20 cellular contexts compared by ENCODE assay signal in genomic region chr17:67262420-67262819, GRCh38.
"Had no signal": no experiment of that assay in that cellular context is flagged by ENCODE, and none has a peak within 500 bp of the region (broad histone marks: within the 10 kb centered on the region; RNA-seq: fewer than 3 reads in every experiment).

No MANE protein-coding gene starts in this region.

- H3K9me3 Mint-ChIP-seq: activated CD4-positive, alpha-beta T cell treated with anti-CD3 and anti-CD28 coated beads, Interleukin-2, amount 10 ng/mL, durations not matched to agents 7 days and 5 days; activated naive CD8-positive, alpha-beta T cell treated with anti-CD3 and anti-CD28 coated beads, Interleukin-2, amount 50 U/mL, for 24 hours; activated T-cell treated with anti-CD3 and anti-CD28 coated beads, Interleukin-2, amount 50 U/mL, for 24 hours; activated T-helper 2 cell treated with anti-CD3 and anti-CD28 coated beads, Interferon-gamma antibody, Interleukin-2, Interleukin-4, amounts not matched to agents 10 μg/mL and 5 μg/mL and 100 μg/mL, durations not matched to agents 14 hours and 24 hours and 36 hours; brain; nephron had no signal

- H3K4me3 ChIP-seq: sigmoid colon, spleen, tibial artery had no signal

- H3K27ac ChIP-seq: sigmoid colon, tibial artery had no signal

- H3K4me1 ChIP-seq: sigmoid colon had no signal

- H3K4me3 Mint-ChIP-seq: activated CD4-positive, alpha-beta T cell treated with anti-CD3 and anti-CD28 coated beads, Interleukin-2, amount 10 ng/mL, durations not matched to agents 7 days and 5 days; activated CD8-positive, alpha-beta T cell treated with anti-CD3 and anti-CD28 coated beads, Interleukin-2, amount 10 ng/mL, durations not matched to agents 7 days and 5 days; activated naive CD8-positive, alpha-beta T cell treated with anti-CD3 and anti-CD28 coated beads, Interleukin-2, amount 50 U/mL, for 24 hours; activated T-cell treated with anti-CD3 and anti-CD28 coated beads, Interleukin-2, amount 50 U/mL, for 24 hours; brain; nephron had no signal

- H3K9me3 ChIP-seq: sigmoid colon, spleen, tibial artery had no signal

- H3K27me3 Mint-ChIP-seq: activated CD4-positive, alpha-beta T cell treated with anti-CD3 and anti-CD28 coated beads, Interleukin-2, amount 10 ng/mL, durations not matched to agents 7 days and 5 days; activated naive CD8-positive, alpha-beta T cell treated with anti-CD3 and anti-CD28 coated beads, Interleukin-2, amount 50 U/mL, for 24 hours; activated T-cell treated with anti-CD3 and anti-CD28 coated beads, Interleukin-2, amount 50 U/mL, for 24 hours had no signal

- H3K27me3 ChIP-seq: sigmoid colon, spleen, tibial artery had no signal

- H3K27ac Mint-ChIP-seq: activated CD4-positive, alpha-beta T cell treated with anti-CD3 and anti-CD28 coated beads, Interleukin-2, amount 10 ng/mL, durations not matched to agents 7 days and 5 days; activated CD8-positive, alpha-beta T cell treated with anti-CD3 and anti-CD28 coated beads, Interleukin-2, amount 10 ng/mL, durations not matched to agents 7 days and 5 days; activated naive CD8-positive, alpha-beta T cell treated with anti-CD3 and anti-CD28 coated beads, Interleukin-2, amount 50 U/mL, for 24 hours; activated T-cell treated with anti-CD3 and anti-CD28 coated beads, Interleukin-2, amount 50 U/mL, for 24 hours; activated T-helper 2 cell treated with anti-CD3 and anti-CD28 coated beads, Interferon-gamma antibody, Interleukin-2, Interleukin-4, amounts not matched to agents 10 μg/mL and 5 μg/mL and 100 μg/mL, durations not matched to agents 14 hours and 24 hours and 36 hours; nephron had no signal

- ATAC-seq: activated CD8-positive, alpha-beta T cell treated with anti-CD3 and anti-CD28 coated beads, Interleukin-2, amount 10 ng/mL, durations not matched to agents 7 days and 5 days; activated naive CD8-positive, alpha-beta T cell treated with anti-CD3 and anti-CD28 coated beads, Interleukin-2, amount 50 U/mL, for 24 hours had no signal

- H3K36me3 ChIP-seq: sigmoid colon, spleen, tibial artery had no signal

- DNase-seq: activated CD4-positive, alpha-beta T cell treated with anti-CD3 and anti-CD28 coated beads, Interleukin-2, amount 10 ng/mL, durations not matched to agents 7 days and 5 days; activated CD4-positive, CD25-positive, alpha-beta regulatory T cell; activated CD8-positive, alpha-beta T cell treated with anti-CD3 and anti-CD28 coated beads, Interleukin-2, amount 10 ng/mL, durations not matched to agents 7 days and 5 days; activated naive CD4-positive, alpha-beta T cell treated with Interleukin-2 at 50 U/mL for 16 hours; activated naive CD8-positive, alpha-beta T cell treated with anti-CD3 and anti-CD28 coated beads, Interleukin-2, amount 50 U/mL, for 24 hours; activated T-cell treated with anti-CD3 and anti-CD28 coated beads, Interleukin-2, amount 50 U/mL, for 24 hours; anterior cingulate cortex; caudate nucleus; mesendoderm; occipital lobe; posterior cingulate gyrus; sigmoid colon; spleen; stimulated activated naive CD4-positive, alpha-beta T cell; T-helper 1 cell; T-helper 9 cell; tibial artery had no signal

- H3K36me3 Mint-ChIP-seq: brain had no signal
